Comparison of ENCODE assay signal across 8 cellular contexts in the genomic region with DNA sequence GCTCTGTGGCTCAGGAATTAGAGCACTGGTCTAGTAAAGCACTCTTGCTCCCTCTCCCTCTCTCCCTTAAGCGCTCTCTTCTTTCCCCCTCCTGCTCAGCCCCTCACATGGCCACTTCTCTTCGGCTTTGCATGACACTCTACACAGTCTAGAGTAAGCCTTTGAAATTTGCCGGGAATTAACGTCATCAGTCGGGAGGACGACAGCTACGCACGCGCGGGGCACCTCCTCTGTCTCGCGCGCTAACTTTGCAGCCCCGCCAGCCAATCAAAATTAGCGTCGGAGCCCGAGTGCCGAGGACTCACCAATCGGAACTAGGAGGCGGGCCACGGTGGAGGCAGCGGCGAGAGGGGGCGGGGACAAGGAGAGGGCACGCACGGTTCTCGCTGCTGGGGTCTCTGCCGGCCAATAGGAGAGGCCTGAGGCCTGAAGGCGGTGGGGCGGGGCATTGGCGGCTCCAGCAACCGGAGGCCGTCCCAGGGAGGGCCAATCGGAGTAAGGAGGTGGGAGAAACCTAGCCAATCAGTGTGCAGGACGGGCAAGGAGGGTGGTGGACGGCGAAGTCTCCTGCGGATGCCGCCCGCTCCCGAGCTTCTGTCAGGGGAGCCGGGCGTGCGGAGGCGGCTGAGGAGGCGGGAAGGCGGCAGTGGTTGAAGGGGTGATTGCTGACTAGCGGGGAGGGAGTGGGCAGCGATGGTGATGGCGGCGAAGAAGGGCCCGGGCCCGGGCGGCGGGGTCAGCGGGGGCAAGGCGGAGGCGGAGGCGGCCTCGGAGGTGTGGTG. TPM values are rescaled to one million over a fixed set of nuclear protein-coding genes. Genes with fewer than 3 reads are reported as not detected.
DNase-seq lines count a peak whose midpoint lies in the region; ATAC-seq and TF ChIP-seq lines count a peak whose summit lies in the region.

AGFG2 (plus strand) TSS at position 550 of the 782 bp plus-strand sequence; CDS start at position 694, 144 bp downstream.

- peaks cover 15% of the 10 kb centered on the region for H3K4me1 ChIP-seq in KMS-11 (ENCODE audit: low read depth, poor library complexity, severe bottlenecking)
- peaks cover 0 to 38% (median 6%) of the 10 kb centered on the region in 4 donors for H3K4me1 ChIP-seq in Peyer's patch
- H3K4me1 ChIP-seq in muscle layer of colon (ENCODE audit: insufficient read depth, low read length) = peaks cover 14% of the 10 kb centered on the region

- TF ChIP-seq POLR2A in Peyer's patch (IDR thresholded peaks at IDR 0.05) = peak; percentile 78 to 92

- TF ChIP-seq CTCF in KMS-11 (conservative IDR thresholded peaks at IDR 0.05; ENCODE audit: low read depth, low read length) = no peak
- TF ChIP-seq CTCF in Peyer's patch (IDR thresholded peaks at IDR 0.05) = peak in 1 of 6 experiments; percentile 5

- H3K36me3 ChIP-seq in KMS-11 (ENCODE audit: insufficient read depth) (no peaks in the 10 kb centered on the region), Peyer's patch (no peaks in the 10 kb centered on the region), muscle layer of colon (ENCODE audit: insufficient read depth, low read length) (no peaks in the 10 kb centered on the region)

- H3K27ac ChIP-seq in KMS-11 (peak within 1 kb of the TSS; percentile 42), Peyer's patch (peak within 1 kb of the TSS; percentile 78 to 87 (median 85)), muscle layer of colon (ENCODE audit: low read depth, low read length) (peak within 1 kb of the TSS; percentile 80)

- H4K20me1 ChIP-seq in KMS-11 (ENCODE audit: insufficient read depth) = no peaks in the 10 kb centered on the region

- H2AFZ ChIP-seq in KMS-11 (ENCODE audit: low read depth) = peak within 1 kb of the TSS; percentile 90

- ATAC-seq in GM21737 (IDR thresholded peaks at IDR 0.05; ENCODE audit: unreplicated experiment) = peak; percentile 94
- ATAC-seq in esophagus mucosa = peak; percentile 100

- DNase-seq in DMS53 treated with DMSO at 0.1 percent for 48 hours (lab: John Stamatoyannopoulos, UW; ENCODE audit: unreplicated experiment) (peak; percentile 99), Peyer's patch (peak; percentile 100)
- DNase-seq in activated T-cell treated with anti-CD3 and anti-CD28 coated beads, Interleukin-2, amount 50 U/mL, for 48 hours = peak; percentile 100
- peak; percentile 100 for DNase-seq in stimulated activated CD8-positive, alpha-beta memory T cell treated with anti-CD3 and anti-CD28 coated beads, Interleukin-7, amount 100 ng/mL, for 24 hours (ENCODE audit: low read depth)

- H3K4me2 ChIP-seq in KMS-11 = peak within 1 kb of the TSS; percentile 95

- H3K4me3 ChIP-seq in KMS-11 (IDR thresholded peaks at IDR 0.05; ENCODE audit: insufficient read depth, low read depth, low read length) (no peak within 1 kb of the TSS), Peyer's patch (peak within 1 kb of the TSS; percentile 71 to 96 (median 87)), muscle layer of colon (ENCODE audit: low read depth in 1 of 2, low read length in 2 of 2) (peak within 1 kb of the TSS; percentile 55 to 74)

- H3K27me3 ChIP-seq in KMS-11 (ENCODE audit: insufficient read depth, low read depth) (no peaks in the 10 kb centered on the region), Peyer's patch (no peaks in the 10 kb centered on the region), muscle layer of colon (ENCODE audit: control insufficient read depth in 1 of 2, insufficient read depth in 2 of 2, low read length in 2 of 2) (no peaks in the 10 kb centered on the region)

- H3K9me3 ChIP-seq in Peyer's patch (no peaks in the 10 kb centered on the region), muscle layer of colon (ENCODE audit: low read length) (no peaks in the 10 kb centered on the region)

- H3K9ac ChIP-seq in KMS-11 = peak within 1 kb of the TSS; percentile 33; the same call in 1 of the 2 replicates
- peak within 1 kb of the TSS; percentile 27 for H3K9ac ChIP-seq in muscle layer of colon (ENCODE audit: low read length)

- H3K79me2 ChIP-seq in KMS-11 (ENCODE audit: insufficient read depth, low read depth) = no peaks in the 10 kb centered on the region

RNA-seq across cellular contexts. Expression of gene AGFG2, which starts in this region (rescaled TPM):
- 10 to 100 TPM; 38.4 to 63.6 (median 49.9) TPM for total RNA-seq in Peyer's patch
- 19.5 TPM for total RNA-seq in esophagus mucosa
